19 cellular contexts compared by ENCODE assay signal in the genomic region with DNA sequence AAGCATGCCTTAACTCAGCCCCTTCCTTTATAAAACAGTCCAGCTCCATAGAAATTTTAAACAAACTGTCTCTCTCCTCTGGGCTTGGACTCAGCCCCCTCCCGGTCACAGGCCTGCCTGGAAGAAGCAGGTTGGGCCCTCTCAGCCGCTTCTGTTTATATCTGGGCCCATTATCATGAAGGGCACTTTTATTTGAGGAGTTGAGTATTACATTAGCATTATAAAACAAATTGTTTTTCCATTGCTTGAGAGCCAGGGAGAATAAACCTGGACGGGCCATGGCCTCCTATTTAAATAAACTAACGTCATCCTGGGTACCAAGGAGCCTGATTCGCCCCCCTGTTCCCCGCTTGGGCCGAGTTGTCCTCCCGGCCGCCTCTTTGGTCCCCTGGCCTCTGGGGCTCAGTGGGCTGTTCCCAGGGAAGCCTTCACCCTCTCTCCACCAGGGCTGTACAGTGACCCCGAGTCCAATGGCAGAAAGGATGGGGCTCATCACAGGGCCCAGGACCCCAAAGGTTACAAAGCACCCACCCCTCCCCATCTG. TPM values are rescaled to one million over a fixed set of nuclear protein-coding genes. Genes with fewer than 3 reads are reported as not detected.
DNase-seq lines count a peak whose midpoint lies in the region; ATAC-seq and TF ChIP-seq lines count a peak whose summit lies in the region.
"Had no signal": no experiment of that assay in that cellular context is flagged by ENCODE, and none has a peak within 500 bp of the region (broad histone marks: within the 10 kb centered on the region; RNA-seq: fewer than 3 reads in every experiment).

No MANE protein-coding gene starts in this region.

- peaks cover 30% of the 10 kb centered on the region for H3K4me1 Mint-ChIP-seq in neural crest cell
- H3K4me1 Mint-ChIP-seq: CD14-positive monocyte, IgD-negative memory B cell had no signal

- no peaks in the 10 kb centered on the region for H3K9me3 Mint-ChIP-seq in neural crest cell
- H3K9me3 Mint-ChIP-seq: IgD-negative memory B cell had no signal

- H3K27me3 Mint-ChIP-seq in neural crest cell (ENCODE audit: low read depth): peaks cover 54% of the 10 kb centered on the region

- 20 to 36% (median 34%) methylated on average over 10 of the region's 10 CpGs for WGBS in psoas muscle, 3 donors

- H3K9ac ChIP-seq in BLaER1 treated with 17β-estradiol and CSF1 and Interleukin-3, amounts not matched to agents 10 nM and 100 nM: no peak overlapping the region
- no peak overlapping the region for H3K9ac ChIP-seq in HUES48 (ENCODE audit: low read depth, low read length)
- H3K9ac ChIP-seq: SK-N-SH had no signal

- peaks cover 0 to 9% (median 0%) of the 10 kb centered on the region in 11 experiments; a peak in 2 of 22 replicates for H3K9me3 ChIP-seq in BLaER1 treated with 17β-estradiol and CSF1 and Interleukin-3, amounts not matched to agents 10 nM and 100 nM (replicated peaks in 1 of 11)
- H3K9me3 ChIP-seq in HUES48 (ENCODE audit: control insufficient read depth, insufficient read depth, low read length): no peaks in the 10 kb centered on the region
- no peaks in the 10 kb centered on the region for H3K9me3 ChIP-seq in psoas muscle
- H3K9me3 ChIP-seq: Peyer's patch, SK-N-SH had no signal

- TF ChIP-seq CTCF in neural crest cell (conservative IDR thresholded peaks at IDR 0.05) (no peak), psoas muscle (IDR thresholded peaks at IDR 0.05) (no peak)

- TF ChIP-seq POLR2A in GM18505 (IDR thresholded peaks at IDR 0.05; ENCODE audit: borderline replicate concordance, extremely low read depth, insufficient read depth, insufficient read length): no peak

- H3K36me3 ChIP-seq in BLaER1 treated with 17β-estradiol and CSF1 and Interleukin-3, amounts not matched to agents 10 nM and 100 nM: peaks cover 5 to 22% (median 14%) of the 10 kb centered on the region in 11 experiments; a peak in 20 of 22 replicates
- H3K36me3 ChIP-seq in HUES48 (ENCODE audit: control insufficient read depth, insufficient read depth, low read length) (peaks cover 4% of the 10 kb centered on the region; the same call in 1 of the 2 replicates), psoas muscle (ENCODE audit: insufficient read depth in 1 of 2, low read depth in 1 of 2) (no peaks in the 10 kb centered on the region)
- H3K36me3 ChIP-seq: Peyer's patch had no signal

- peak overlapping the region in 6 of 11 experiments; percentile 77 to 86 (median 81); a peak in 9 of 22 replicates for H3K4me2 ChIP-seq in BLaER1 treated with 17β-estradiol and CSF1 and Interleukin-3, amounts not matched to agents 10 nM and 100 nM

- peaks cover 14 to 33% (median 28%) of the 10 kb centered on the region in 11 experiments; a peak in 20 of 22 replicates for H4K20me1 ChIP-seq in BLaER1 treated with 17β-estradiol and CSF1 and Interleukin-3, amounts not matched to agents 10 nM and 100 nM

- H3K36me3 Mint-ChIP-seq in neural crest cell (ENCODE audit: low read depth): peaks cover 5% of the 10 kb centered on the region
- H3K36me3 Mint-ChIP-seq: CD14-positive monocyte, IgD-negative memory B cell had no signal

- peak overlapping the region; percentile 57 for H3K4me3 Mint-ChIP-seq in neural crest cell

- peaks cover 21 to 44% (median 32%) of the 10 kb centered on the region in 11 experiments for H3K27me3 ChIP-seq in BLaER1 treated with 17β-estradiol and CSF1 and Interleukin-3, amounts not matched to agents 10 nM and 100 nM
- H3K27me3 ChIP-seq in HUES48 (ENCODE audit: control insufficient read depth, insufficient read depth, low read length): peaks cover 82% of the 10 kb centered on the region
- peaks cover 3 to 72% (median 24%) of the 10 kb centered on the region in 3 donors for H3K27me3 ChIP-seq in psoas muscle (ENCODE audit: insufficient read depth in 3 of 3, low read length in 2 of 3)

- peaks cover 0 to 19% (median 14%) of the 10 kb centered on the region in 10 experiments; a peak in 18 of 20 replicates for H3K4me1 ChIP-seq in BLaER1 treated with 17β-estradiol and CSF1 and Interleukin-3, amounts not matched to agents 10 nM and 100 nM
- H3K4me1 ChIP-seq in HUES48 (ENCODE audit: control insufficient read depth, insufficient read depth, low read length) (peaks cover 25% of the 10 kb centered on the region), psoas muscle (no peaks in the 10 kb centered on the region)

- no peak overlapping the region for H3K27ac ChIP-seq in BLaER1 treated with 17β-estradiol and CSF1 and Interleukin-3, amounts not matched to agents 10 nM and 100 nM
- H3K27ac ChIP-seq in HUES48 (ENCODE audit: low read depth, low read length): no peak overlapping the region
- no peak overlapping the region for H3K27ac ChIP-seq in psoas muscle
- H3K27ac ChIP-seq: Peyer's patch had no signal

- H3K27ac Mint-ChIP-seq in neural crest cell (ENCODE audit: unreplicated experiment): no peak overlapping the region
- H3K27ac Mint-ChIP-seq: CD14-positive monocyte, IgD-negative memory B cell had no signal

- DNase-seq in ecto neural progenitor cell (ENCODE audit: low spot score): peak; percentile 30
- DNase-seq in neural crest cell (ENCODE audit: low read depth, low spot score): no peak
- DNase-seq in D341Med (ENCODE audit: low spot score): no peak
- no peak for DNase-seq in psoas muscle
- DNase-seq: DND-41, NCI-H1436 treated with DMSO at 0.1 percent for 48 hours, NCI-H2107, NCI-H446, NCI-H82, Peyer's patch, Right ventricle myocardium superior, SK-N-SH had no signal

- ATAC-seq in GM19035 (IDR thresholded peaks at IDR 0.05; ENCODE audit: unreplicated experiment): no peak
- no peak for ATAC-seq in psoas muscle
- ATAC-seq in GM18505 (IDR thresholded peaks at IDR 0.05; ENCODE audit: unreplicated experiment): no peak

- no peak overlapping the region for H3K4me3 ChIP-seq in BLaER1 treated with 17β-estradiol and CSF1 and Interleukin-3, amounts not matched to agents 10 nM and 100 nM
- H3K4me3 ChIP-seq in HUES48 (ENCODE audit: low read depth, low read length): 0 out of 2 replicates have a peak overlapping the region, but pooled peaks have one; percentile 57
- no peak overlapping the region for H3K4me3 ChIP-seq in psoas muscle

- intact Hi-C loops in psoas muscle (cut with DNase I): no loop called here

RNA-seq across cellular contexts. Expression of a gene that starts 13.2 kb away (rescaled TPM):
- total RNA-seq in neural crest cell: 41.6 and 42.5 TPM in 2 replicates
- total RNA-seq in psoas muscle: under 1 TPM in 2 of 4 donors, not detected in 2; 0.10 to 0.17 TPM
- under 1 TPM in 2 of 3 donors, not detected in 1; 0.03 to 0.06 TPM for polyA plus RNA-seq in psoas muscle
- total RNA-seq: H4, Peyer's patch had no signal
- polyA plus RNA-seq: CD14-positive monocyte, IgD-negative memory B cell, SK-N-SH had no signal

Comparison
In these comparisons a context has a peak if more than half of its experiments do, and no peak if none do; other contexts are left out.
1. RNA of a gene that starts 13.2 kb away (total RNA-seq): 41.6 to 42.5 TPM in neural crest cell; 0.10 to 0.17 TPM in psoas muscle; every median in the first group is over 10 times any median in the second.